11 cellular contexts compared by ENCODE assay signal in genomic region chr1:1554926-1555915, GRCh38. TPM values are rescaled to one million over a fixed set of nuclear protein-coding genes. Genes with fewer than 3 reads are reported as not detected.
DNase-seq lines count a peak whose midpoint lies in the region; ATAC-seq and TF ChIP-seq lines count a peak whose summit lies in the region.
"Had no signal": no experiment of that assay in that cellular context is flagged by ENCODE, and none has a peak within 500 bp of the region (broad histone marks: within the 10 kb centered on the region; RNA-seq: fewer than 3 reads in every experiment).

No MANE protein-coding gene starts in this region.

- H3K27ac ChIP-seq in ACC112 (ENCODE audit: low read depth, low read length) (0 out of 2 replicates have a peak overlapping the region, but pooled peaks have one; percentile 1), left lung (peak overlapping the region in 1 of 2 donors; percentile 28), Karpas-422 (ENCODE audit: low read length) (no peak overlapping the region)
- H3K27ac ChIP-seq: colonic mucosa had no signal

- H3K9me3 ChIP-seq in left lung (no peaks in the 10 kb centered on the region), Karpas-422 (ENCODE audit: low read length) (no peaks in the 10 kb centered on the region)
- H3K9me3 ChIP-seq: colonic mucosa had no signal

- intact Hi-C loops in left lung (cut with DNase I): no loop called here

- H3K4me3 ChIP-seq in ACC112 (ENCODE audit: low read depth, low read length): no peak overlapping the region
- no peak overlapping the region for H3K4me3 ChIP-seq in cardiac fibroblast (replicated peaks in 1 of 2; ENCODE audit: low read depth in 2 of 2, low read length in 2 of 2)
- no peak overlapping the region for H3K4me3 ChIP-seq in left lung
- no peak overlapping the region for H3K4me3 ChIP-seq in Karpas-422 (ENCODE audit: low read length)
- H3K4me3 ChIP-seq: colonic mucosa had no signal

- H3K4me1 ChIP-seq in ACC112 (ENCODE audit: control insufficient read depth, insufficient read depth, low read length, unreplicated experiment) (peaks cover 11% of the 10 kb centered on the region), left lung (no peaks in the 10 kb centered on the region), Karpas-422 (ENCODE audit: low read length) (no peaks in the 10 kb centered on the region; the same call in 1 of the 2 replicates)
- H3K4me1 ChIP-seq: colonic mucosa had no signal

- H3K9ac ChIP-seq in Karpas-422 (ENCODE audit: low read length): no peak overlapping the region

- no peak overlapping the region for H3K4me2 ChIP-seq in Karpas-422 (ENCODE audit: low read depth, low read length, poor library complexity, severe bottlenecking)

- peak; percentile 40 for ATAC-seq in left lung
- ATAC-seq in GM19035 (IDR thresholded peaks at IDR 0.05; ENCODE audit: unreplicated experiment): no peak

- peaks cover under 1% of the 10 kb centered on the region; the same call in 1 of the 2 replicates for H3K36me3 ChIP-seq in ACC112 (ENCODE audit: insufficient read depth, low read length)
- H3K36me3 ChIP-seq in left lung: peaks cover 0 to 20% of the 10 kb centered on the region in 2 donors
- no peaks in the 10 kb centered on the region for H3K36me3 ChIP-seq in Karpas-422 (ENCODE audit: insufficient read depth, low read length)
- H3K36me3 ChIP-seq: colonic mucosa had no signal

- TF ChIP-seq CTCF in cardiac fibroblast (IDR thresholded peaks at IDR 0.05; ENCODE audit: low read depth, low read length) (no peak), left lung (IDR thresholded peaks at IDR 0.05) (no peak)

- H2AFZ ChIP-seq in ACC112 (ENCODE audit: low read length, unreplicated experiment): no peak overlapping the region
- H2AFZ ChIP-seq in Karpas-422 (ENCODE audit: low read length): no peak overlapping the region

- H3K79me2 ChIP-seq in ACC112 (ENCODE audit: control insufficient read depth, insufficient read depth, low read length, unreplicated experiment): peaks cover 12% of the 10 kb centered on the region
- peaks cover 14% of the 10 kb centered on the region; the same call in 1 of the 2 replicates for H3K79me2 ChIP-seq in Karpas-422 (ENCODE audit: low read length)

- H4K20me1 ChIP-seq in Karpas-422 (ENCODE audit: insufficient read depth, low read depth, low read length): peaks cover 7% of the 10 kb centered on the region; the same call in 1 of the 2 replicates

- no peaks in the 10 kb centered on the region for H3K27me3 ChIP-seq in ACC112 (ENCODE audit: insufficient read depth, low read length)
- H3K27me3 ChIP-seq in left lung: no peaks in the 10 kb centered on the region
- no peaks in the 10 kb centered on the region for H3K27me3 ChIP-seq in Karpas-422 (ENCODE audit: low read length)
- H3K27me3 ChIP-seq: colonic mucosa had no signal

- peak; percentile 76 for DNase-seq in HT1080 (ENCODE audit: low read depth)
- DNase-seq in cardiac fibroblast (ENCODE audit: low read depth in 2 of 2): peak; percentile 79 to 81
- peak in 1 of 2 donors; percentile 71 for DNase-seq in left lung
- DNase-seq in stimulated activated CD4-positive, alpha-beta T cell treated with anti-CD3 and anti-CD28 coated beads, Interleukin-12 subunit alpha, Interleukin-12 subunit beta, amount 100 ng/mL, for 4 hours: no peak
- DNase-seq in Karpas-422: no peak
- DNase-seq in inferior parietal cortex (ENCODE audit: extremely low spot score): no peak
- DNase-seq: activated CD4-positive, CD25-positive, alpha-beta regulatory T cell treated with anti-CD3 and anti-CD28 coated beads, Interleukin-2, amount 50 U/mL, for 72 hours; colonic mucosa; stimulated activated CD8-positive, alpha-beta memory T cell treated with anti-CD3 and anti-CD28 coated beads, Interleukin-4, amount 100 ng/mL, for 48 hours had no signal

- no peaks in the 10 kb centered on the region for H3K9me2 ChIP-seq in Karpas-422 (replicated peaks; ENCODE audit: insufficient read depth, low read length)

RNA-seq across cellular contexts. Expression of gene TMEM240, which starts 14.8 kb away (rescaled TPM):
- total RNA-seq in HT1080 (2014; rRNA removed; shearing (Covaris generic)): 3.1 TPM in 1 of 2 replicates, not detected in the other
- 1.0 and 1.8 TPM in 2 replicates for polyA plus RNA-seq in HT1080 (2015; cell fraction: cytosol; rRNA removed)
- 8.7 and 9.5 TPM in 2 replicates for polyA plus RNA-seq in HT1080 (2015; cell fraction: nucleus; rRNA removed)
- total RNA-seq in left lung: 1 to 10 TPM; 2.6 to 3.5 TPM
- total RNA-seq in Karpas-422 (2014; rRNA removed; shearing (Covaris generic); ENCODE audit: low replicate concordance): 2.6 TPM in 1 of 2 replicates, not detected in the other

RNA-seq across cellular contexts. Expression of gene SSU72, which starts 19.4 kb away (rescaled TPM):
- 69.6 and 99.4 TPM in 2 replicates for total RNA-seq in HT1080 (2014; rRNA removed; shearing (Covaris generic))
- 125 and 137 TPM in 2 replicates for polyA plus RNA-seq in HT1080 (2015; cell fraction: cytosol; rRNA removed)
- polyA plus RNA-seq in HT1080 (2015; cell fraction: nucleus; rRNA removed): 67.6 and 68.5 TPM in 2 replicates
- total RNA-seq in left lung: 100 to 1,000 TPM; 120 to 141 TPM
- total RNA-seq in Karpas-422 (2014; rRNA removed; shearing (Covaris generic); ENCODE audit: low replicate concordance): 70.9 and 80.6 TPM in 2 replicates

RNA-seq across cellular contexts. Expression of gene ATAD3A, which starts 43.3 kb away (rescaled TPM):
- 93.9 and 96.6 TPM in 2 replicates for total RNA-seq in HT1080 (2014; rRNA removed; shearing (Covaris generic))
- polyA plus RNA-seq in HT1080 (2015; cell fraction: cytosol; rRNA removed): 41.6 and 53.7 TPM in 2 replicates
- 49.3 and 51.8 TPM in 2 replicates for polyA plus RNA-seq in HT1080 (2015; cell fraction: nucleus; rRNA removed)
- total RNA-seq in left lung: 10 to 100 TPM; 27.1 to 37.8 TPM
- total RNA-seq in Karpas-422 (2014; rRNA removed; shearing (Covaris generic); ENCODE audit: low replicate concordance): 12.5 and 52.1 TPM in 2 replicates

RNA-seq across cellular contexts. Expression of gene FNDC10, which starts 44.7 kb away (rescaled TPM):
- total RNA-seq in HT1080 (2014; rRNA removed; shearing (Covaris generic)): 0.20 and 0.66 TPM in 2 replicates
- polyA plus RNA-seq in HT1080 (2015; cell fraction: cytosol; rRNA removed): 2.0 TPM in 2 replicates
- 0.38 and 0.70 TPM in 2 replicates for polyA plus RNA-seq in HT1080 (2015; cell fraction: nucleus; rRNA removed)
- 10 to 100 TPM in 1 of 2 donors, 1 to 10 TPM in 1; 7.7 to 12.2 TPM for total RNA-seq in left lung
- total RNA-seq in Karpas-422 (2014; rRNA removed; shearing (Covaris generic); ENCODE audit: low replicate concordance): 0.14 TPM in 1 of 2 replicates, not detected in the other

Comparison
In these comparisons a context has a peak if more than half of its experiments do, and no peak if none do; other contexts are left out.
1. DNase-seq: peak in HT1080 (single experiment) and cardiac fibroblast (2 of 2); none in stimulated activated CD4-positive, alpha-beta T cell treated with anti-CD3 and anti-CD28 coated beads, Interleukin-12 subunit alpha, Interleukin-12 subunit beta, amount 100 ng/mL, for 4 hours (single experiment), Karpas-422 (single experiment) and inferior parietal cortex (single experiment).